Comparison of ENCODE assay signal across 28 cellular contexts in the genomic region with DNA sequence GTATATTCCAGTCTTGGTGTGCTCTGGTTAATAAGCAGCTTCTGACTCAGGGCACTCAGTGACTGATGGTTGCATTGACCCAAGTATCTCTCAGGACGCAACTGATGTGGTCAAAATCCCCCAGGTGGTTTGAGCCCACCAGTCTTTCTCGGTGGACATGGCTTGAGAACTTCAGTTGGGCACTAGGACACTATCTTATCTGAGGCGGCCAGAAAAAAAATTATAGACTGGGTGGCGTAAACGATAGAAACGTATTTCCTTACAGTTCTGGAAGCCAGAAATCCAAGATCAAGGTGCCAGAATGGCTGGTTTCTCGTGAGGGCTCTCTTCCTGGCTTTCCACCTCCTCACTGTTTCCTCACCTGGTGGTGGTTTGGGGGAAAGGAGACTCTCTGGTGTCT. TPM values are rescaled to one million over a fixed set of nuclear protein-coding genes. Genes with fewer than 3 reads are reported as not detected.
DNase-seq lines count a peak whose midpoint lies in the region; ATAC-seq and TF ChIP-seq lines count a peak whose summit lies in the region.
"Had no signal": no experiment of that assay in that cellular context is flagged by ENCODE, and none has a peak within 500 bp of the region (broad histone marks: within the 10 kb centered on the region; RNA-seq: fewer than 3 reads in every experiment).

No MANE protein-coding gene starts in this region.

- no peaks in the 10 kb centered on the region for H3K9me3 ChIP-seq in OCI-LY7 (ENCODE audit: low read length)
- H3K9me3 ChIP-seq: breast epithelium, left ventricle myocardium inferior, thoracic aorta, vagina had no signal

- H3K27ac Mint-ChIP-seq in activated naive CD8-positive, alpha-beta T cell, result peak overlapping the region; percentile 22
- no peak overlapping the region for H3K27ac Mint-ChIP-seq in activated naive CD8-positive, alpha-beta T cell treated with anti-CD3 and anti-CD28 coated beads for 36 hours
- peak overlapping the region; percentile 70 for H3K27ac Mint-ChIP-seq in central memory CD8-positive, alpha-beta T cell (ENCODE audit: low read depth)
- H3K27ac Mint-ChIP-seq: mesothelial cell of epicardium, nephron had no signal

- H2AFZ ChIP-seq in OCI-LY7 (ENCODE audit: low read length), result no peak overlapping the region
- H2AFZ ChIP-seq: GM23248, PC-9 had no signal

- no peaks in the 10 kb centered on the region for H3K9me2 ChIP-seq in OCI-LY7 (ENCODE audit: insufficient read depth, low read length)

- H3K4me2 ChIP-seq in OCI-LY7 (ENCODE audit: low read length), result 0 out of 2 replicates have a peak overlapping the region, but pooled peaks have one; percentile 65
- H3K4me2 ChIP-seq: KMS-11, PC-9, smooth muscle cell had no signal

- no peaks in the 10 kb centered on the region for H3K9me3 Mint-ChIP-seq in activated naive CD8-positive, alpha-beta T cell (ENCODE audit: low read depth)
- H3K9me3 Mint-ChIP-seq in activated naive CD8-positive, alpha-beta T cell treated with anti-CD3 and anti-CD28 coated beads for 36 hours, result no peaks in the 10 kb centered on the region
- no peaks in the 10 kb centered on the region for H3K9me3 Mint-ChIP-seq in central memory CD8-positive, alpha-beta T cell
- H3K9me3 Mint-ChIP-seq: mesothelial cell of epicardium, nephron had no signal

- intact Hi-C loops in OCI-LY7 (cut with micrococcal nuclease; ENCODE audit: unreplicated experiment), result no loop called here

- H3K36me3 ChIP-seq in OCI-LY7 (ENCODE audit: insufficient read depth, low read length), result peaks cover 26% of the 10 kb centered on the region
- H3K36me3 ChIP-seq: breast epithelium, left ventricle myocardium inferior, thoracic aorta, vagina had no signal

- H3K27ac ChIP-seq in OCI-LY7 (ENCODE audit: low read depth, low read length, poor library complexity, severe bottlenecking), result no peak overlapping the region
- H3K27ac ChIP-seq: breast epithelium, C4-2B, GM23248, KMS-11, left ventricle myocardium inferior, PC-9, thoracic aorta, vagina had no signal

- CTCF ChIA-PET in OCI-LY7 (lab: Charles Lee; ENCODE audit: unreplicated experiment), result interaction anchor here (0.6 to 1.4 kb wide), 4 partner anchors 13 to 52 kb away, joined by 3 to 4 read pairs (median 3); a partner anchor contains a TSS

- no peak for DNase-seq in activated naive CD8-positive, alpha-beta T cell treated with anti-CD3 and anti-CD28 coated beads for 36 hours
- DNase-seq in OCI-LY7 (ENCODE audit: low spot score) (no peak), GM03348 (ENCODE audit: low spot score) (no peak), CD1c-positive myeloid dendritic cell (ENCODE audit: extremely low spot score) (no peak)
- no peak for DNase-seq in central memory CD8-positive, alpha-beta T cell (ENCODE audit: low spot score in 2 of 2)
- DNase-seq: activated naive CD4-positive, alpha-beta T cell; amniotic stem cell; DMS 273 treated with DMSO at 0.1 percent for 48 hours; GM23248; hypothalamus; left ventricle myocardium inferior; NCI-H1436 treated with DMSO at 0.1 percent for 48 hours; NCI-H446 treated with DMSO at 0.1 percent for 48 hours; PC-9; retina; Right ventricle myocardium superior; stimulated activated CD4-positive, alpha-beta T cell treated with anti-CD3 and anti-CD28 coated beads, Interleukin-2, amount 100 ng/mL, for 24 hours had no signal

- no peak overlapping the region for H3K4me3 ChIP-seq in OCI-LY7 (ENCODE audit: low read depth, low read length, poor library complexity, severe bottlenecking)
- H3K4me3 ChIP-seq: breast epithelium, GM23248, left ventricle myocardium inferior, PC-9, smooth muscle cell, thoracic aorta, vagina had no signal

- H3K4me1 ChIP-seq in OCI-LY7 (ENCODE audit: insufficient read depth, low read length, poor library complexity, severe bottlenecking), result peaks cover 87% of the 10 kb centered on the region
- H3K4me1 ChIP-seq: breast epithelium had no signal

- H3K79me2 ChIP-seq in OCI-LY7 (ENCODE audit: insufficient read depth, low read depth, low read length), result peaks cover 52% of the 10 kb centered on the region; the same call in 1 of the 2 replicates

- no TSS peak for BruUV-seq in OCI-LY7 (replicated peaks; lab: Mats Ljungman, UMichigan)

- H3K4me1 Mint-ChIP-seq in activated naive CD8-positive, alpha-beta T cell (ENCODE audit: low read depth), result peaks cover 82% of the 10 kb centered on the region
- H3K4me1 Mint-ChIP-seq in activated naive CD8-positive, alpha-beta T cell treated with anti-CD3 and anti-CD28 coated beads for 36 hours, result peaks cover 65% of the 10 kb centered on the region
- H3K4me1 Mint-ChIP-seq in central memory CD8-positive, alpha-beta T cell, result peaks cover 84% of the 10 kb centered on the region
- H3K4me1 Mint-ChIP-seq: mesothelial cell of epicardium, nephron had no signal

- H4K20me1 ChIP-seq in OCI-LY7 (ENCODE audit: insufficient read depth, low read length), result no peaks in the 10 kb centered on the region

- TF ChIP-seq CTCF in OCI-LY7 (conservative IDR thresholded peaks at IDR 0.05; ENCODE audit: low read length), result no peak

- no peak overlapping the region for H3K4me3 Mint-ChIP-seq in activated naive CD8-positive, alpha-beta T cell
- H3K4me3 Mint-ChIP-seq in activated naive CD8-positive, alpha-beta T cell treated with anti-CD3 and anti-CD28 coated beads for 36 hours, result no peak overlapping the region
- H3K4me3 Mint-ChIP-seq in central memory CD8-positive, alpha-beta T cell, result no peak overlapping the region
- H3K4me3 Mint-ChIP-seq: mesothelial cell of epicardium, nephron had no signal

- ATAC-seq in central memory CD8-positive, alpha-beta T cell (replicated peaks; ENCODE audit: extremely low read depth, poor library complexity, severe bottlenecking), result no peak
- no peak for ATAC-seq in HG03025 (IDR thresholded peaks at IDR 0.05; ENCODE audit: low FRiP score, unreplicated experiment)

- H3K36me3 Mint-ChIP-seq in activated naive CD8-positive, alpha-beta T cell, result peaks cover 13% of the 10 kb centered on the region
- peaks cover 29% of the 10 kb centered on the region for H3K36me3 Mint-ChIP-seq in activated naive CD8-positive, alpha-beta T cell treated with anti-CD3 and anti-CD28 coated beads for 36 hours
- peaks cover 36% of the 10 kb centered on the region for H3K36me3 Mint-ChIP-seq in central memory CD8-positive, alpha-beta T cell (ENCODE audit: insufficient read depth)
- H3K36me3 Mint-ChIP-seq: mesothelial cell of epicardium had no signal

- POLR2A ChIA-PET in OCI-LY7 (lab: Charles Lee), result interaction anchor here (0.8 to 5.9 kb wide), 8 partner anchors 11 to 35 kb away, joined by 3 to 29 read pairs (median 6); no protein-coding TSS in a partner anchor

- H3K27me3 Mint-ChIP-seq in activated naive CD8-positive, alpha-beta T cell, result no peaks in the 10 kb centered on the region
- H3K27me3 Mint-ChIP-seq in activated naive CD8-positive, alpha-beta T cell treated with anti-CD3 and anti-CD28 coated beads for 36 hours, result no peaks in the 10 kb centered on the region
- no peaks in the 10 kb centered on the region for H3K27me3 Mint-ChIP-seq in central memory CD8-positive, alpha-beta T cell

RNA-seq across cellular contexts. Expression of a gene that starts 52.2 kb away (rescaled TPM):
- total RNA-seq in activated naive CD8-positive, alpha-beta T cell treated with anti-CD3 and anti-CD28 coated beads for 36 hours, result 10 to 100 TPM; 65.3 to 65.4 TPM
- 44.3 and 49.7 TPM in 2 replicates for total RNA-seq in OCI-LY7 (2014; rRNA removed; shearing (Covaris generic))
- 41.3 and 45.4 TPM in 2 replicates for total RNA-seq in OCI-LY7 (2022)
- total RNA-seq: GM23248, mesothelial cell of epicardium, osteocyte, PC-9, smooth muscle cell had no signal
